9 cellular contexts compared by ENCODE assay signal in genomic region chr3:156535162-156535627, GRCh38.
DNase-seq lines count a peak whose midpoint lies in the region; TF ChIP-seq lines count a peak whose summit lies in the region.
"Had no signal": no experiment of that assay in that cellular context is flagged by ENCODE, and none has a peak within 500 bp of the region (broad histone marks: within the 10 kb centered on the region; RNA-seq: fewer than 3 reads in every experiment).

No MANE protein-coding gene starts in this region.

- no peak overlapping the region for H3K4me3 ChIP-seq in brain microvascular endothelial cell (ENCODE audit: low read depth, low read length)

- TF ChIP-seq CTCF in brain microvascular endothelial cell (IDR thresholded peaks at IDR 0.05; ENCODE audit: low read depth, low read length, missing control alignments) = peak; percentile 44
- no peak for TF ChIP-seq CTCF in GM10266 (IDR thresholded peaks at IDR 0.05; ENCODE audit: control insufficient read depth, insufficient read depth, low read depth, missing control alignments)

- DNase-seq in DMS153 (lab: John Stamatoyannopoulos, UW) (peak; percentile 24), DMS153 treated with DMSO at 0.1 percent for 48 hours (lab: John Stamatoyannopoulos, UW; ENCODE audit: unreplicated experiment) (no peak), NCI-H69 (lab: John Stamatoyannopoulos, UW) (peak; percentile 16), brain microvascular endothelial cell (peak; percentile 99), kidney glomerular epithelial cell (lab: John Stamatoyannopoulos, UW) (peak; percentile 97), stromal cell of bone marrow (ENCODE audit: low read depth) (peak; percentile 99), activated gamma-delta T cell (lab: John Stamatoyannopoulos, UW) (no peak), GM10266 (ENCODE audit: extremely low spot score) (no peak)

- H3K36me3 ChIP-seq in brain microvascular endothelial cell (replicated peaks) = peaks cover 15% of the 10 kb centered on the region

- H3K27ac ChIP-seq in brain microvascular endothelial cell = peak overlapping the region; percentile 89
- H3K27ac ChIP-seq: 22Rv1 had no signal

- no peaks in the 10 kb centered on the region for H3K27me3 ChIP-seq in brain microvascular endothelial cell (replicated peaks)

- in situ Hi-C loops in brain microvascular endothelial cell (cut with HindIII; ENCODE audit: low pct_ligation_motif_present, low sequenced_read_pairs) = no loop called here

Comparison
In these comparisons a context has a peak if more than half of its experiments do, and no peak if none do; other contexts are left out.
1. DNase-seq: peak in DMS153 (single experiment), NCI-H69 (single experiment), brain microvascular endothelial cell (single experiment), kidney glomerular epithelial cell (single experiment) and stromal cell of bone marrow (single experiment); none in DMS153 treated with DMSO at 0.1 percent for 48 hours (single experiment), activated gamma-delta T cell (single experiment) and GM10266 (single experiment).